ENCODE assay signal across 8 cellular contexts in genomic region chr20:3797226-3797545, GRCh38. TPM values are rescaled to one million over a fixed set of nuclear protein-coding genes. Genes with fewer than 3 reads are reported as not detected.
A peak's percentile ranks its signal among the peaks of the same experiment; 100 is the strongest.
DNase-seq lines count a peak whose midpoint lies in the region; ATAC-seq and TF ChIP-seq lines count a peak whose summit lies in the region.

No MANE protein-coding gene starts in this region.

- TF ChIP-seq CTCF in cardiac muscle cell (IDR thresholded peaks at IDR 0.05; ENCODE audit: low read depth, low read length) (no peak), ascending aorta (IDR thresholded peaks at IDR 0.05) (no peak), right lobe of liver (IDR thresholded peaks at IDR 0.05) (no peak)

- 83% methylated on average over 1 of the region's 5 CpGs for WGBS in right lobe of liver (ENCODE audit: insufficient coverage, low coverage, low lambda C conversion rate, missing lambda C conversion rate)
- WGBS in urinary bladder, result 71% methylated on average over 5 of the region's 5 CpGs

- peaks cover 10% of the 10 kb centered on the region for H3K4me1 ChIP-seq in cardiac muscle cell (ENCODE audit: low read depth)
- peaks cover 14 to 27% of the 10 kb centered on the region in 2 donors for H3K4me1 ChIP-seq in ascending aorta
- peaks cover 0 to 25% (median 11%) of the 10 kb centered on the region in 4 donors for H3K4me1 ChIP-seq in right lobe of liver
- no peaks in the 10 kb centered on the region for H3K4me1 ChIP-seq in urinary bladder (ENCODE audit: insufficient read depth)

- H3K4me3 ChIP-seq in cardiac muscle cell (peak overlapping the region; percentile 49), ascending aorta (peak overlapping the region; percentile 66 to 74), right lobe of liver (peak overlapping the region in 2 of 3 donors; percentile 45 to 69), urinary bladder (ENCODE audit: low read depth, low read length) (peak overlapping the region; percentile 78)

- no peak for TF ChIP-seq POLR2A in right lobe of liver (IDR thresholded peaks at IDR 0.05)

- H3K27ac ChIP-seq in cardiac muscle cell, result no peak overlapping the region
- H3K27ac ChIP-seq in ascending aorta, result no peak overlapping the region
- H3K27ac ChIP-seq in right lobe of liver, result peak overlapping the region in 1 of 3 donors; percentile 86
- peak overlapping the region; percentile 35 for H3K27ac ChIP-seq in urinary bladder (ENCODE audit: low read depth)

- no peaks in the 10 kb centered on the region for H3K27me3 ChIP-seq in cardiac muscle cell
- no peaks in the 10 kb centered on the region for H3K27me3 ChIP-seq in ascending aorta
- H3K27me3 ChIP-seq in right lobe of liver, result no peaks in the 10 kb centered on the region

- DNase-seq in cardiac muscle cell (ENCODE audit: low read depth in 1 of 2, low spot score in 1 of 2) (no peak), left ventricle myocardium superior (no peak), ascending aorta (ENCODE audit: low spot score in 2 of 2) (no peak), right lobe of liver (no peak), SIG-M5 treated with dmso at 0.1 percent for 504 hours (lab: John Stamatoyannopoulos, UW; ENCODE audit: unreplicated experiment) (no peak)

- no peaks in the 10 kb centered on the region for H3K9me3 ChIP-seq in cardiac muscle cell (ENCODE audit: low read depth)
- H3K9me3 ChIP-seq in ascending aorta, result no peaks in the 10 kb centered on the region
- no peaks in the 10 kb centered on the region for H3K9me3 ChIP-seq in right lobe of liver

- intact Hi-C loops in left ventricle myocardium superior (cut with micrococcal nuclease), result no loop called here
- intact Hi-C loops in ascending aorta (cut with DNase I), result no loop called here
- intact Hi-C loops in right lobe of liver (cut with DNase I), result no loop called here

- no peak for ATAC-seq in left ventricle myocardium superior
- no peak for ATAC-seq in right lobe of liver
- no peak for ATAC-seq in HG02885 (IDR thresholded peaks at IDR 0.05; ENCODE audit: poor library complexity, unreplicated experiment)
- ATAC-seq in GM21423 (IDR thresholded peaks at IDR 0.05; ENCODE audit: unreplicated experiment), result no peak

- H3K36me3 ChIP-seq in cardiac muscle cell (no peaks in the 10 kb centered on the region), ascending aorta (peaks cover 19 to 21% of the 10 kb centered on the region in 2 donors), right lobe of liver (no peaks in the 10 kb centered on the region), urinary bladder (ENCODE audit: insufficient read depth) (no peaks in the 10 kb centered on the region)

RNA-seq across cellular contexts. Expression of gene CDC25B, which starts 1.1 kb away (rescaled TPM):
- 16.9 and 59.9 TPM in 2 replicates for total RNA-seq in cardiac muscle cell
- 9.7 and 31.7 TPM in 2 replicates for polyA plus RNA-seq in cardiac muscle cell
- 7.5 TPM for total RNA-seq in left ventricle myocardium superior
- 60.6 TPM for total RNA-seq in ascending aorta
- 10 to 100 TPM; 10.9 to 28.7 (median 16.5) TPM for total RNA-seq in right lobe of liver
- 18.7 TPM for total RNA-seq in urinary bladder
- polyA plus RNA-seq in urinary bladder, result 42.2 TPM

RNA-seq across cellular contexts. Expression of gene CENPB, which starts 10.6 kb away (rescaled TPM):
- total RNA-seq in cardiac muscle cell (45.0 and 47.6 TPM in 2 replicates), left ventricle myocardium superior (68.3 TPM), ascending aorta (173 TPM), right lobe of liver (10 to 100 TPM; 27.8 to 43.1 (median 31.6) TPM), urinary bladder (36.9 TPM)
- polyA plus RNA-seq in cardiac muscle cell (10.5 and 12.5 TPM in 2 replicates), urinary bladder (104 TPM)

RNA-seq across cellular contexts. Expression of gene SPEF1, which starts 15.9 kb away (rescaled TPM):
- total RNA-seq in cardiac muscle cell, result 0.95 and 1.6 TPM in 2 replicates
- polyA plus RNA-seq in cardiac muscle cell, result 0.61 and 1.2 TPM in 2 replicates
- total RNA-seq in left ventricle myocardium superior, result not detected
- not detected for total RNA-seq in ascending aorta
- total RNA-seq in right lobe of liver, result not detected
- not detected for total RNA-seq in urinary bladder
- polyA plus RNA-seq in urinary bladder, result 0.16 TPM

RNA-seq across cellular contexts. Expression of gene AP5S1, which starts 23.2 kb away (rescaled TPM):
- total RNA-seq in cardiac muscle cell, result 7.6 and 15.5 TPM in 2 replicates
- 4.7 and 22.9 TPM in 2 replicates for polyA plus RNA-seq in cardiac muscle cell
- total RNA-seq in left ventricle myocardium superior, result 10.2 TPM
- 38.5 TPM for total RNA-seq in ascending aorta
- total RNA-seq in right lobe of liver, result 10 to 100 TPM in 3 of 6 experiments, 1 to 10 TPM in 3; 7.7 to 16.1 (median 9.5) TPM
- 10.2 TPM for total RNA-seq in urinary bladder
- polyA plus RNA-seq in urinary bladder, result 9.2 TPM

RNA-seq across cellular contexts. Expression of gene ADISSP, which starts 29.6 kb away (rescaled TPM):
- total RNA-seq in cardiac muscle cell (22.5 and 24.1 TPM in 2 replicates), left ventricle myocardium superior (10.3 TPM), ascending aorta (48.4 TPM), right lobe of liver (10 to 100 TPM in 3 of 6 experiments, 1 to 10 TPM in 3; 9.6 to 11.7 (median 9.9) TPM), urinary bladder (10.0 TPM)
- polyA plus RNA-seq in cardiac muscle cell (38.5 and 45.3 TPM in 2 replicates), urinary bladder (109 TPM)
